In genomic region chr17:3890082-3890892, GRCh38 we compare ENCODE assay signal across 9 cellular contexts. TPM values are rescaled to one million over a fixed set of nuclear protein-coding genes. Genes with fewer than 3 reads are reported as not detected.
A peak's percentile ranks its signal among the peaks of the same experiment; 100 is the strongest.
DNase-seq lines count a peak whose midpoint lies in the region; ATAC-seq and TF ChIP-seq lines count a peak whose summit lies in the region.
"Had no signal": no experiment of that assay in that cellular context is flagged by ENCODE, and none has a peak within 500 bp of the region (broad histone marks: within the 10 kb centered on the region; RNA-seq: fewer than 3 reads in every experiment).

No MANE protein-coding gene starts in this region.

- ATAC-seq in heart left ventricle (peak in 3 of 4 donors; percentile 1 to 8 (median 3)), HG02970 (IDR thresholded peaks at IDR 0.05; ENCODE audit: low FRiP score, unreplicated experiment) (no peak)

- H3K4me1 ChIP-seq in heart left ventricle = peaks cover 4 to 88% (median 71%) of the 10 kb centered on the region in 12 donors
- H3K4me1 ChIP-seq in endodermal cell (ENCODE audit: control insufficient read depth, insufficient read depth, low read length) = no peaks in the 10 kb centered on the region

- no peak overlapping the region for H3K9ac ChIP-seq in endodermal cell (ENCODE audit: extremely low read depth, low read length, poor library complexity, severe bottlenecking)

- no peaks in the 10 kb centered on the region for H3K9me3 Mint-ChIP-seq in endodermal cell

- no peak overlapping the region for H3K4me3 Mint-ChIP-seq in endodermal cell

- peak overlapping the region in 7 of 12 donors; percentile 19 to 92 (median 73) for H3K27ac ChIP-seq in heart left ventricle
- H3K27ac ChIP-seq in RWPE1 = peak overlapping the region; percentile 96
- no peak overlapping the region for H3K27ac ChIP-seq in endodermal cell (ENCODE audit: low read depth, low read length)
- H3K27ac ChIP-seq: cardiac muscle cell had no signal

- TF ChIP-seq CTCF in heart left ventricle (IDR thresholded peaks at IDR 0.05) (no peak), RWPE1 (conservative IDR thresholded peaks at IDR 0.05; ENCODE audit: low read depth) (no peak), endodermal cell (conservative IDR thresholded peaks at IDR 0.05) (no peak)

- H3K4me1 Mint-ChIP-seq in endodermal cell = peaks cover 20% of the 10 kb centered on the region

- intact Hi-C loops in heart left ventricle (cut with DNase I) = no loop called here
- intact Hi-C loops in cardiac septum (cut with DNase I) = no loop called here

- H3K4me3 ChIP-seq in heart left ventricle (no peak overlapping the region), endodermal cell (ENCODE audit: low read length) (no peak overlapping the region)
- H3K4me3 ChIP-seq: cardiac muscle cell had no signal

- H3K27me3 Mint-ChIP-seq in endodermal cell (ENCODE audit: insufficient read depth) = peaks cover 37% of the 10 kb centered on the region

- POLR2A ChIA-PET in RWPE1 (lab: Yijun Ruan, JAX; ENCODE audit: low non-redundant PET) = interaction anchor here (0.6 to 0.7 kb wide), 3 partner anchors 33 to 45 kb away, joined by 3 to 5 read pairs (median 5); no protein-coding TSS in a partner anchor

- H3K36me3 Mint-ChIP-seq in endodermal cell (ENCODE audit: low read depth) = no peaks in the 10 kb centered on the region

- H3K27me3 ChIP-seq in heart left ventricle (no peaks in the 10 kb centered on the region), endodermal cell (ENCODE audit: control insufficient read depth, insufficient read depth, low read length, poor library complexity, severe bottlenecking) (peaks cover 24% of the 10 kb centered on the region)

- no peak overlapping the region for H3K27ac Mint-ChIP-seq in endodermal cell

- CTCF ChIA-PET in RWPE1 (lab: Yijun Ruan, JAX) = interaction anchor here (0.7 to 1.3 kb wide), 3 partner anchors 44 to 158 kb away, joined by 3 to 6 read pairs (median 3); partner anchors contain the start of gene NCBP3

- TF ChIP-seq POLR2A in heart left ventricle (IDR thresholded peaks at IDR 0.05) = no peak

- H3K36me3 ChIP-seq in heart left ventricle = peaks cover 0 to 2% (median 0%) of the 10 kb centered on the region in 9 donors
- H3K36me3 ChIP-seq in endodermal cell (ENCODE audit: control insufficient read depth, insufficient read depth, low read length) = no peaks in the 10 kb centered on the region
- H3K36me3 ChIP-seq: cardiac muscle cell had no signal

- H3K9me3 ChIP-seq in heart left ventricle = no peaks in the 10 kb centered on the region
- H3K9me3 ChIP-seq in endodermal cell (ENCODE audit: control insufficient read depth, low read length) = no peaks in the 10 kb centered on the region

- DNase-seq in heart left ventricle = peak in 4 of 5 donors; percentile 55 to 84 (median 74)
- no peak for DNase-seq in cardiac septum (ENCODE audit: low spot score)
- DNase-seq in RWPE1 (ENCODE audit: low spot score) = peak; percentile 95
- DNase-seq in endodermal cell = peak; percentile 64
- DNase-seq in occipital lobe (lab: John Stamatoyannopoulos, UW) = peak; percentile 56
- DNase-seq in NCI-H146 treated with DMSO at 0.1 percent for 48 hours (lab: John Stamatoyannopoulos, UW; ENCODE audit: unreplicated experiment) = no peak
- DNase-seq in NCI-H2081 treated with DMSO at 0.1 percent for 48 hours (lab: John Stamatoyannopoulos, UW) = no peak

- WGBS in heart left ventricle, 4 donors = 69 to 80% (median 74%) methylated on average over 12 to 22 of the region's 22 CpGs
- WGBS in endodermal cell (ENCODE audit: insufficient coverage in 1 of 2, insufficient read length in 1 of 2), 2 experiments = 84 to 85% methylated on average over 14 to 22 of the region's 22 CpGs

RNA-seq across cellular contexts. Expression of gene CAMKK1, which starts 2.6 kb away (rescaled TPM):
- total RNA-seq in heart left ventricle (1 to 10 TPM; 2.0 to 6.8 (median 4.3) TPM), cardiac septum (5.2 TPM), endodermal cell (1 to 10 TPM; 3.8 to 6.3 TPM), occipital lobe (8.9 TPM)
- 1 to 10 TPM; 2.0 to 4.2 TPM for polyA plus RNA-seq in heart left ventricle
- polyA plus RNA-seq in endodermal cell (2013, experiment 1 of 2) = 5.4 TPM
- 5.2 TPM for polyA plus RNA-seq in endodermal cell (2013, experiment 2 of 2)

RNA-seq across cellular contexts. Expression of gene P2RX1, which starts 26.0 kb away (rescaled TPM):
- total RNA-seq in heart left ventricle (1 to 10 TPM in 2 of 9 donors, under 1 TPM in 7; 0.22 to 5.5 (median 0.52) TPM), cardiac septum (5.1 TPM), endodermal cell (not detected), occipital lobe (not detected)
- polyA plus RNA-seq in heart left ventricle = 1 to 10 TPM in 1 of 2 donors, under 1 TPM in 1; 0.19 to 1.4 TPM
- polyA plus RNA-seq in endodermal cell (2013, experiment 1 of 2) = not detected
- not detected for polyA plus RNA-seq in endodermal cell (2013, experiment 2 of 2)

RNA-seq across cellular contexts. Expression of gene NCBP3, which starts 44.2 kb away (rescaled TPM):
- 10 to 100 TPM; 10.6 to 26.4 (median 21.6) TPM for total RNA-seq in heart left ventricle
- 10 to 100 TPM; 10.4 to 20.2 TPM for polyA plus RNA-seq in heart left ventricle
- total RNA-seq in cardiac septum = 32.8 TPM
- 10 to 100 TPM; 74.5 to 75.9 TPM for total RNA-seq in endodermal cell
- polyA plus RNA-seq in endodermal cell (2013, experiment 1 of 2) = 72.1 TPM
- 66.8 TPM for polyA plus RNA-seq in endodermal cell (2013, experiment 2 of 2)
- 24.5 TPM for total RNA-seq in occipital lobe

Comparison
In these comparisons a context has a peak if more than half of its experiments do, and no peak if none do; other contexts are left out.
1. DNase-seq: peak in heart left ventricle (4 of 5), RWPE1 (single experiment), endodermal cell (single experiment) and occipital lobe (single experiment); none in cardiac septum (single experiment), NCI-H146 treated with DMSO at 0.1 percent for 48 hours (single experiment) and NCI-H2081 treated with DMSO at 0.1 percent for 48 hours (single experiment).